1 cellular context compared by ENCODE assay signal in genomic region chr12:14843425-14843887, GRCh38.
A peak's percentile ranks its signal among the peaks of the same experiment; 100 is the strongest.
TF ChIP-seq lines count a peak whose summit lies in the region.

TSS of gene ART4 (minus strand) at chr12:14843526. CDS start at chr12:14843113, 413 bp downstream.

TF ChIP-seq in HepG2, 621 proteins besides CTCF, POLR2A, EP300 and RAD21 (continued from another document and continues in another):
- no peak for TF ChIP-seq FOXP1 (IDR thresholded peaks at IDR 0.05)
- TF ChIP-seq FOXP1 (CRISPR knock-in tag; IDR thresholded peaks at IDR 0.05): peak; percentile 40; the same call in 1 of the 2 replicates
- TF ChIP-seq CAMTA2 (CRISPR knock-in tag; IDR thresholded peaks at IDR 0.05; ENCODE audit: borderline replicate concordance): no peak
- no peak for TF ChIP-seq SNAPC5 (CRISPR knock-in tag; IDR thresholded peaks at IDR 0.05; ENCODE audit: borderline replicate concordance)
- TF ChIP-seq SP1 (IDR thresholded peaks at IDR 0.05): no peak
- 0 out of 2 replicates have a peak, but pooled peaks have one; percentile 15 for TF ChIP-seq SP1 (CRISPR knock-in tag; IDR thresholded peaks at IDR 0.05)
- no peak for TF ChIP-seq ATRX (CRISPR knock-in tag; IDR thresholded peaks at IDR 0.05; ENCODE audit: borderline replicate concordance)
- no peak for TF ChIP-seq GPBP1L1 (CRISPR knock-in tag; IDR thresholded peaks at IDR 0.05)
- TF ChIP-seq LCORL (IDR thresholded peaks at IDR 0.05): no peak
- peak; percentile 49; the same call in 1 of the 2 replicates for TF ChIP-seq LCORL (CRISPR knock-in tag; IDR thresholded peaks at IDR 0.05)
- TF ChIP-seq ZNF503 (CRISPR knock-in tag; IDR thresholded peaks at IDR 0.05): 0 out of 2 replicates have a peak, but pooled peaks have one; percentile 26
- TF ChIP-seq HNF4G (IDR thresholded peaks at IDR 0.05; ENCODE audit: borderline replicate concordance, low read depth, low read length): peak; percentile 25; the same call in 1 of the 2 replicates
- TF ChIP-seq HNF4G (CRISPR knock-in tag; IDR thresholded peaks at IDR 0.05; ENCODE audit: borderline replicate concordance, low read depth): no peak; the same call in 1 of the 2 replicates
- peak; percentile 67; the same call in 1 of the 2 replicates for TF ChIP-seq ZNF343 (CRISPR knock-in tag; IDR thresholded peaks at IDR 0.05)
- no peak for TF ChIP-seq FIP1L1 (IDR thresholded peaks at IDR 0.05; ENCODE audit: borderline replicate concordance, insufficient read depth, low read depth, low read length)
- TF ChIP-seq HOXA7 (CRISPR knock-in tag; IDR thresholded peaks at IDR 0.05): no peak
- no peak for TF ChIP-seq ZNF549 (CRISPR knock-in tag; IDR thresholded peaks at IDR 0.05)
- TF ChIP-seq ZNF530 (CRISPR knock-in tag; IDR thresholded peaks at IDR 0.05; ENCODE audit: low read depth): no peak
- TF ChIP-seq BCL6 (CRISPR knock-in tag; IDR thresholded peaks at IDR 0.05): peak; percentile 33; the same call in 1 of the 2 replicates
- no peak for TF ChIP-seq PLSCR1 (CRISPR knock-in tag; IDR thresholded peaks at IDR 0.05; ENCODE audit: borderline replicate concordance)
- TF ChIP-seq ATAD3A (CRISPR knock-in tag; IDR thresholded peaks at IDR 0.05): no peak
- TF ChIP-seq ZUFSP (CRISPR knock-in tag; IDR thresholded peaks at IDR 0.05; ENCODE audit: borderline replicate concordance): no peak
- TF ChIP-seq HMGXB4 (CRISPR knock-in tag; IDR thresholded peaks at IDR 0.05; ENCODE audit: borderline replicate concordance in 1 of 2, low read depth in 1 of 2): peak; percentile 53 to 60; a peak in 2 of 4 replicates
- TF ChIP-seq ZNF784 (CRISPR knock-in tag; IDR thresholded peaks at IDR 0.05; ENCODE audit: borderline replicate concordance): no peak
- no peak for TF ChIP-seq ZNF33B (CRISPR knock-in tag; IDR thresholded peaks at IDR 0.05)
- TF ChIP-seq YEATS2 (CRISPR knock-in tag; IDR thresholded peaks at IDR 0.05; ENCODE audit: borderline replicate concordance): peak; percentile 47; the same call in 1 of the 2 replicates
- peak; percentile 6; the same call in 1 of the 2 replicates for TF ChIP-seq RARA (CRISPR knock-in tag; IDR thresholded peaks at IDR 0.05)
- TF ChIP-seq REPIN1 (CRISPR knock-in tag; IDR thresholded peaks at IDR 0.05; ENCODE audit: borderline replicate concordance, low read depth): peak; percentile 63; the same call in 1 of the 2 replicates
- TF ChIP-seq TCF7 (IDR thresholded peaks at IDR 0.05; ENCODE audit: low read depth): peak; percentile 32; the same call in 1 of the 2 replicates
- TF ChIP-seq DRAP1 (CRISPR knock-in tag; IDR thresholded peaks at IDR 0.05): peak; percentile 73
- no peak for TF ChIP-seq BCLAF1 (IDR thresholded peaks at IDR 0.05)
- TF ChIP-seq TGIF2 (CRISPR knock-in tag; IDR thresholded peaks at IDR 0.05): 0 out of 2 replicates have a peak, but pooled peaks have one; percentile 37
- TF ChIP-seq ZKSCAN5 (CRISPR knock-in tag; IDR thresholded peaks at IDR 0.05): no peak
- peak; percentile 39; the same call in 1 of the 2 replicates for TF ChIP-seq ZNF766 (CRISPR knock-in tag; IDR thresholded peaks at IDR 0.05; ENCODE audit: borderline replicate concordance)
- TF ChIP-seq ZNF354B (CRISPR knock-in tag; IDR thresholded peaks at IDR 0.05): no peak
- no peak for TF ChIP-seq KMT2B (CRISPR knock-in tag; IDR thresholded peaks at IDR 0.05)
- TF ChIP-seq ZNF710 (CRISPR knock-in tag; IDR thresholded peaks at IDR 0.05; ENCODE audit: borderline replicate concordance): 0 out of 2 replicates have a peak, but pooled peaks have one; percentile 78
- TF ChIP-seq ZNF614 (CRISPR knock-in tag; IDR thresholded peaks at IDR 0.05; ENCODE audit: borderline replicate concordance): no peak
- TF ChIP-seq KAT8 (CRISPR knock-in tag; IDR thresholded peaks at IDR 0.05): peak; percentile 38
- peak; percentile 41; the same call in 1 of the 2 replicates for TF ChIP-seq ATF7-NPFF (CRISPR knock-in tag; IDR thresholded peaks at IDR 0.05; ENCODE audit: low read depth)
- TF ChIP-seq PHF5A (CRISPR knock-in tag; IDR thresholded peaks at IDR 0.05; ENCODE audit: low read depth, unreplicated experiment): no peak
- TF ChIP-seq ZNF256 (CRISPR knock-in tag; conservative IDR thresholded peaks at IDR 0.05): no peak; the same call in 1 of the 2 replicates
- TF ChIP-seq SP4 (CRISPR knock-in tag; IDR thresholded peaks at IDR 0.05): no peak
- TF ChIP-seq YEATS4 (CRISPR knock-in tag; IDR thresholded peaks at IDR 0.05; ENCODE audit: borderline replicate concordance): no peak
- TF ChIP-seq E2F2 (CRISPR knock-in tag; IDR thresholded peaks at IDR 0.05; ENCODE audit: borderline replicate concordance): no peak
- TF ChIP-seq ISL2 (CRISPR knock-in tag; IDR thresholded peaks at IDR 0.05): peak; percentile 42; the same call in 1 of the 2 replicates
- peak; percentile 65; the same call in 1 of the 2 replicates for TF ChIP-seq ZNF644 (CRISPR knock-in tag; IDR thresholded peaks at IDR 0.05; ENCODE audit: low read depth)
- peak; percentile 58 for TF ChIP-seq HIC2 (CRISPR knock-in tag; IDR thresholded peaks at IDR 0.05; ENCODE audit: low read depth)
- TF ChIP-seq KLF12 (CRISPR knock-in tag; IDR thresholded peaks at IDR 0.05; ENCODE audit: borderline replicate concordance): no peak
